1 cellular context compared by ENCODE assay signal in the genomic region with DNA sequence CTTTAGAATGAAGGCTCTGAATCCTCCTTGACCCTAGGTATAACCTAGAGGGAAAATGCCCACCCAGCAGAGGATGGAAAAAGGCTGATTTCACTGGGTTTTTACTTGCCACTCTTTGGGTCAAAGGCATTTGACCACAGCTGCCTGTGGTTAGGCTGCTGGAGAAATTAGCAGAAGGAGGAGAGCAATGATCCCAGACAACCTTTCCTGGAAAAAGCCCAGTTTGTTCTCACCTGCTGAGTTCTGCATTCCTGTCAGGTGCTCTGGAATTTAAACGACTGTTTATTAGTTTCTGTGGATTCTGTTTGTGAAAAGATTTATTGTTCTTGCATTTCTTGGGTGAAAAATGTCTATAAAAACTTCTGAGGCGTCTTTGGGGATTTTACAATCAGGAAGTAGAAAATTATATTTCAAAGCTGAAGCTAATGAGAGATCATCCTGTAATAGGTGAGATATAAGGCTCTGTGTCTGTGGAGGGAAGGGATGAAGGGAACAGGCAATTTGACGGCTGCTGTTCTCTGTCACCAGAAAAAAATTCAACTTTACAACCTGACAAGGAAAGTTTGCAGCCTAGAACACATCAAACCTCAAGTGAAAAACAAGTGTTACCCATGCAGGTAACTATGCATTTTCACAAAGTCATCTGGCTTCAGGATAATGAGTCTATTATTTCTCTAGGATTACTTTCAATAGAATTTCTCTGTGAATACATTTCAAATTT.
TF ChIP-seq lines count a peak whose summit lies in the region.

No MANE protein-coding gene starts in this region.

TF ChIP-seq in H1, 55 proteins besides CTCF, POLR2A, EP300 and RAD21 (continued from another document):
- TF ChIP-seq, protein P1, sequence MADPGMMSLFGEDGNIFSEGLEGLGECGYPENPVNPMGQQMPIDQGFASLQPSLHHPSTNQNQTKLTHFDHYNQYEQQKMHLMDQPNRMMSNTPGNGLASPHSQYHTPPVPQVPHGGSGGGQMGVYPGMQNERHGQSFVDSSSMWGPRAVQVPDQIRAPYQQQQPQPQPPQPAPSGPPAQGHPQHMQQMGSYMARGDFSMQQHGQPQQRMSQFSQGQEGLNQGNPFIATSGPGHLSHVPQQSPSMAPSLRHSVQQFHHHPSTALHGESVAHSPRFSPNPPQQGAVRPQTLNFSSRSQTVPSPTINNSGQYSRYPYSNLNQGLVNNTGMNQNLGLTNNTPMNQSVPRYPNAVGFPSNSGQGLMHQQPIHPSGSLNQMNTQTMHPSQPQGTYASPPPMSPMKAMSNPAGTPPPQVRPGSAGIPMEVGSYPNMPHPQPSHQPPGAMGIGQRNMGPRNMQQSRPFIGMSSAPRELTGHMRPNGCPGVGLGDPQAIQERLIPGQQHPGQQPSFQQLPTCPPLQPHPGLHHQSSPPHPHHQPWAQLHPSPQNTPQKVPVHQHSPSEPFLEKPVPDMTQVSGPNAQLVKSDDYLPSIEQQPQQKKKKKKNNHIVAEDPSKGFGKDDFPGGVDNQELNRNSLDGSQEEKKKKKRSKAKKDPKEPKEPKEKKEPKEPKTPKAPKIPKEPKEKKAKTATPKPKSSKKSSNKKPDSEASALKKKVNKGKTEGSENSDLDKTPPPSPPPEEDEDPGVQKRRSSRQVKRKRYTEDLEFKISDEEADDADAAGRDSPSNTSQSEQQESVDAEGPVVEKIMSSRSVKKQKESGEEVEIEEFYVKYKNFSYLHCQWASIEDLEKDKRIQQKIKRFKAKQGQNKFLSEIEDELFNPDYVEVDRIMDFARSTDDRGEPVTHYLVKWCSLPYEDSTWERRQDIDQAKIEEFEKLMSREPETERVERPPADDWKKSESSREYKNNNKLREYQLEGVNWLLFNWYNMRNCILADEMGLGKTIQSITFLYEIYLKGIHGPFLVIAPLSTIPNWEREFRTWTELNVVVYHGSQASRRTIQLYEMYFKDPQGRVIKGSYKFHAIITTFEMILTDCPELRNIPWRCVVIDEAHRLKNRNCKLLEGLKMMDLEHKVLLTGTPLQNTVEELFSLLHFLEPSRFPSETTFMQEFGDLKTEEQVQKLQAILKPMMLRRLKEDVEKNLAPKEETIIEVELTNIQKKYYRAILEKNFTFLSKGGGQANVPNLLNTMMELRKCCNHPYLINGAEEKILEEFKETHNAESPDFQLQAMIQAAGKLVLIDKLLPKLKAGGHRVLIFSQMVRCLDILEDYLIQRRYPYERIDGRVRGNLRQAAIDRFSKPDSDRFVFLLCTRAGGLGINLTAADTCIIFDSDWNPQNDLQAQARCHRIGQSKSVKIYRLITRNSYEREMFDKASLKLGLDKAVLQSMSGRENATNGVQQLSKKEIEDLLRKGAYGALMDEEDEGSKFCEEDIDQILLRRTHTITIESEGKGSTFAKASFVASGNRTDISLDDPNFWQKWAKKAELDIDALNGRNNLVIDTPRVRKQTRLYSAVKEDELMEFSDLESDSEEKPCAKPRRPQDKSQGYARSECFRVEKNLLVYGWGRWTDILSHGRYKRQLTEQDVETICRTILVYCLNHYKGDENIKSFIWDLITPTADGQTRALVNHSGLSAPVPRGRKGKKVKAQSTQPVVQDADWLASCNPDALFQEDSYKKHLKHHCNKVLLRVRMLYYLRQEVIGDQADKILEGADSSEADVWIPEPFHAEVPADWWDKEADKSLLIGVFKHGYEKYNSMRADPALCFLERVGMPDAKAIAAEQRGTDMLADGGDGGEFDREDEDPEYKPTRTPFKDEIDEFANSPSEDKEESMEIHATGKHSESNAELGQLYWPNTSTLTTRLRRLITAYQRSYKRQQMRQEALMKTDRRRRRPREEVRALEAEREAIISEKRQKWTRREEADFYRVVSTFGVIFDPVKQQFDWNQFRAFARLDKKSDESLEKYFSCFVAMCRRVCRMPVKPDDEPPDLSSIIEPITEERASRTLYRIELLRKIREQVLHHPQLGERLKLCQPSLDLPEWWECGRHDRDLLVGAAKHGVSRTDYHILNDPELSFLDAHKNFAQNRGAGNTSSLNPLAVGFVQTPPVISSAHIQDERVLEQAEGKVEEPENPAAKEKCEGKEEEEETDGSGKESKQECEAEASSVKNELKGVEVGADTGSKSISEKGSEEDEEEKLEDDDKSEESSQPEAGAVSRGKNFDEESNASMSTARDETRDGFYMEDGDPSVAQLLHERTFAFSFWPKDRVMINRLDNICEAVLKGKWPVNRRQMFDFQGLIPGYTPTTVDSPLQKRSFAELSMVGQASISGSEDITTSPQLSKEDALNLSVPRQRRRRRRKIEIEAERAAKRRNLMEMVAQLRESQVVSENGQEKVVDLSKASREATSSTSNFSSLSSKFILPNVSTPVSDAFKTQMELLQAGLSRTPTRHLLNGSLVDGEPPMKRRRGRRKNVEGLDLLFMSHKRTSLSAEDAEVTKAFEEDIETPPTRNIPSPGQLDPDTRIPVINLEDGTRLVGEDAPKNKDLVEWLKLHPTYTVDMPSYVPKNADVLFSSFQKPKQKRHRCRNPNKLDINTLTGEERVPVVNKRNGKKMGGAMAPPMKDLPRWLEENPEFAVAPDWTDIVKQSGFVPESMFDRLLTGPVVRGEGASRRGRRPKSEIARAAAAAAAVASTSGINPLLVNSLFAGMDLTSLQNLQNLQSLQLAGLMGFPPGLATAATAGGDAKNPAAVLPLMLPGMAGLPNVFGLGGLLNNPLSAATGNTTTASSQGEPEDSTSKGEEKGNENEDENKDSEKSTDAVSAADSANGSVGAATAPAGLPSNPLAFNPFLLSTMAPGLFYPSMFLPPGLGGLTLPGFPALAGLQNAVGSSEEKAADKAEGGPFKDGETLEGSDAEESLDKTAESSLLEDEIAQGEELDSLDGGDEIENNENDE (IDR thresholded peaks at IDR 0.05; ENCODE audit: insufficient replicate concordance, low read length), result no peak
- TF ChIP-seq KDM5A (IDR thresholded peaks at IDR 0.05; ENCODE audit: low read length), result no peak
- TF ChIP-seq JUND (IDR thresholded peaks at IDR 0.05; ENCODE audit: low read length), result no peak
- no peak for TF ChIP-seq SIN3A (conservative IDR thresholded peaks at IDR 0.05 in 1 of 2, IDR thresholded peaks at IDR 0.05 in 1 of 2; ENCODE audit: low read depth in 1 of 2, low read length in 2 of 2)
- no peak for TF ChIP-seq TAF1 (IDR thresholded peaks at IDR 0.05; ENCODE audit: low read depth, low read length)
- 0 out of 2 replicates have a peak, but pooled peaks have one; percentile 15 for TF ChIP-seq TEAD4 (IDR thresholded peaks at IDR 0.05; ENCODE audit: low read depth, low read length)
- TF ChIP-seq BCL11A (IDR thresholded peaks at IDR 0.05; ENCODE audit: low read depth in 2 of 2, low read length in 2 of 2), result no peak
